In genomic region chr2:196168181-196168580, GRCh38 we compare ENCODE assay signal across 10 cellular contexts. TPM values are rescaled to one million over a fixed set of nuclear protein-coding genes. Genes with fewer than 3 reads are reported as not detected.
DNase-seq lines count a peak whose midpoint lies in the region; ATAC-seq and TF ChIP-seq lines count a peak whose summit lies in the region.
"Had no signal": no experiment of that assay in that cellular context is flagged by ENCODE, and none has a peak within 500 bp of the region (broad histone marks: within the 10 kb centered on the region; RNA-seq: fewer than 3 reads in every experiment).

No MANE protein-coding gene starts in this region.

- no CpG with 5 or more reads among the region's 4 CpGs for WGBS in IMR-90 (ENCODE audit: extremely low coverage in 2 of 2, insufficient read length in 1 of 2), 2 experiments

- BruUV-seq in IMR-90 (replicated peaks; lab: Mats Ljungman, UMichigan) = no TSS peak

- H4K91ac ChIP-seq in IMR-90 (ENCODE audit: insufficient read depth, low read depth, low read length) = peak overlapping the region; percentile 5; the same call in 1 of the 2 replicates

- H3K9me3 Mint-ChIP-seq in CD8-positive, alpha-beta T cell = no peaks in the 10 kb centered on the region
- no peaks in the 10 kb centered on the region for H3K9me3 Mint-ChIP-seq in naive B cell

- peak overlapping the region; percentile 62; the same call in 1 of the 2 replicates for H4K5ac ChIP-seq in IMR-90 (ENCODE audit: low read depth, low read length)

- ATAC-seq in CD8-positive, alpha-beta T cell = no peak
- ATAC-seq in IMR-90 (ENCODE audit: low read depth) = no peak
- ATAC-seq in naive B cell (ENCODE audit: low read depth in 2 of 2) = no peak
- ATAC-seq in GM21526 (IDR thresholded peaks at IDR 0.05; ENCODE audit: low FRiP score, unreplicated experiment) = no peak
- no peak for ATAC-seq in GM18858 (IDR thresholded peaks at IDR 0.05; ENCODE audit: unreplicated experiment)

- CTCF ChIA-PET in CD8-positive, alpha-beta T cell (lab: Charles Lee) = interaction anchor here (0.7 to 6.2 kb wide), 4 partner anchors 10 to 89 kb away, joined by 3 to 62 read pairs (median 7); no protein-coding TSS in a partner anchor
- CTCF ChIA-PET in IMR-90 (lab: Yijun Ruan, JAX) = interaction anchor here (0.6 kb wide), 1 partner anchor 80 kb away, joined by 3 read pairs; no protein-coding TSS in a partner anchor

- H3K9me3 ChIP-seq in CD8-positive, alpha-beta T cell (ENCODE audit: low read length) = no peaks in the 10 kb centered on the region
- H3K9me3 ChIP-seq in IMR-90 (ENCODE audit: control insufficient read depth, insufficient read depth, low read length) = no peaks in the 10 kb centered on the region

- H2AK9ac ChIP-seq in IMR-90 (replicated peaks; ENCODE audit: low read depth, low read length, poor library complexity) = peak overlapping the region; percentile 68

- H2AK5ac ChIP-seq in IMR-90 (ENCODE audit: low read depth, low read length) = peak overlapping the region; percentile 66; the same call in 1 of the 2 replicates

- H3K4ac ChIP-seq in IMR-90 (ENCODE audit: low read depth, low read length) = peak overlapping the region; percentile 76

- H3K18ac ChIP-seq in IMR-90 (ENCODE audit: low read depth, low read length) = peak overlapping the region; percentile 82

- H3K4me3 Mint-ChIP-seq in CD8-positive, alpha-beta T cell = peak overlapping the region; percentile 97
- peak overlapping the region; percentile 94 to 99 (median 98) for H3K4me3 Mint-ChIP-seq in naive B cell

- peaks cover 0 to 16% of the 10 kb centered on the region in 2 experiments; a peak in 2 of 4 replicates for H3K79me1 ChIP-seq in IMR-90 (ENCODE audit: low read depth in 1 of 2, low read length in 2 of 2)

- H3K36me3 ChIP-seq in CD8-positive, alpha-beta T cell (ENCODE audit: insufficient read depth, low read length) = no peaks in the 10 kb centered on the region
- H3K36me3 ChIP-seq in IMR-90 (ENCODE audit: control insufficient read depth, insufficient read depth, low read length) = no peaks in the 10 kb centered on the region

- H2BK20ac ChIP-seq in IMR-90 (ENCODE audit: low read depth, low read length) = peak overlapping the region; percentile 74

- peaks cover 64% of the 10 kb centered on the region for H3K36me3 Mint-ChIP-seq in CD8-positive, alpha-beta T cell
- peaks cover 24 to 29% of the 10 kb centered on the region in 2 donors for H3K36me3 Mint-ChIP-seq in naive B cell

- intact Hi-C loops in CD8-positive, alpha-beta T cell (cut with DNase I, micrococcal nuclease) = loop anchor here (2.0 to 10.0 kb wide), 3 partner anchors 13 to 1037 kb away; no protein-coding TSS in a partner anchor
- intact Hi-C loops in IMR-90 (cut with micrococcal nuclease) = loop anchor here (1.0 to 5.0 kb wide), 3 partner anchors 90 to 167 kb away; no protein-coding TSS in a partner anchor

- peak overlapping the region; percentile 65; the same call in 1 of the 2 replicates for H3K56ac ChIP-seq in IMR-90 (ENCODE audit: extremely low read depth, insufficient read depth, low read length)

- TF ChIP-seq CTCF in CD8-positive, alpha-beta T cell (IDR thresholded peaks at IDR 0.05) = no peak
- no peak for TF ChIP-seq CTCF in IMR-90 (conservative IDR thresholded peaks at IDR 0.05; ENCODE audit: low read depth, low read length)

- H4K20me1 ChIP-seq in IMR-90 (ENCODE audit: insufficient read depth, low read length) = peaks cover 24% of the 10 kb centered on the region

- peak overlapping the region; percentile 90 for H2BK5ac ChIP-seq in IMR-90 (ENCODE audit: low read depth, low read length, poor library complexity, severe bottlenecking)

- in situ Hi-C loops in IMR-90 (cut with MboI; ENCODE audit: low sequenced_read_pairs) = loop anchor here (25.0 kb wide), 1 partner anchor 94 kb away; no protein-coding TSS in a partner anchor

- H3K27ac Mint-ChIP-seq in CD8-positive, alpha-beta T cell = peak overlapping the region; percentile 96
- H3K27ac Mint-ChIP-seq in naive B cell = peak overlapping the region; percentile 61 to 93 (median 84)

- no peak overlapping the region for H2AFZ ChIP-seq in IMR-90 (replicated peaks; ENCODE audit: low read length, poor library complexity)

- peak overlapping the region; percentile 57; the same call in 1 of the 3 replicates for H2BK15ac ChIP-seq in IMR-90 (ENCODE audit: low read depth, low read length)

- peak overlapping the region; percentile 74; the same call in 1 of the 2 replicates for H2BK120ac ChIP-seq in IMR-90 (ENCODE audit: low read depth, low read length)

- H3K4me2 ChIP-seq in IMR-90 (ENCODE audit: low read depth, low read length) = peak overlapping the region; percentile 95

- peaks cover 33% of the 10 kb centered on the region for H3K4me1 ChIP-seq in CD8-positive, alpha-beta T cell (ENCODE audit: insufficient read depth, low read length)
- H3K4me1 ChIP-seq in IMR-90 (ENCODE audit: control insufficient read depth, insufficient read depth, low read length) = peaks cover 7% of the 10 kb centered on the region

- H4K8ac ChIP-seq in IMR-90 (ENCODE audit: low read depth in 2 of 2, low read length in 2 of 2) = peak overlapping the region in 1 of 2 experiments; percentile 49; a peak in 2 of 4 replicates

- H3K4me1 Mint-ChIP-seq in CD8-positive, alpha-beta T cell (ENCODE audit: low read depth) = peaks cover 38% of the 10 kb centered on the region
- H3K4me1 Mint-ChIP-seq in naive B cell = peaks cover 46 to 51% (median 47%) of the 10 kb centered on the region in 3 donors

- H3K9me1 ChIP-seq in IMR-90 (ENCODE audit: insufficient read depth, low read length) = 0 out of 2 replicates have a peak, but pooled peaks cover 3% of the 10 kb centered on the region

- peak overlapping the region; percentile 98 for H3K27ac ChIP-seq in CD8-positive, alpha-beta T cell (ENCODE audit: low read depth, low read length)
- peak overlapping the region; percentile 79 for H3K27ac ChIP-seq in IMR-90 (ENCODE audit: insufficient read depth, low read length)

- TF ChIP-seq RAD21 in IMR-90 (IDR thresholded peaks at IDR 0.05; ENCODE audit: low read length) = no peak

- H3K14ac ChIP-seq in IMR-90 (replicated peaks; ENCODE audit: low read depth, low read length) = peak overlapping the region; percentile 55; the same call in 1 of the 2 replicates

- H3K27me3 ChIP-seq in CD8-positive, alpha-beta T cell (ENCODE audit: insufficient read depth, low read length) = no peaks in the 10 kb centered on the region
- no peaks in the 10 kb centered on the region for H3K27me3 ChIP-seq in IMR-90 (ENCODE audit: control insufficient read depth, insufficient read depth, low read length)

- POLR2A ChIA-PET in CD8-positive, alpha-beta T cell (lab: Charles Lee) = interaction anchor here (1.0 to 6.2 kb wide), 6 partner anchors 8 to 53 kb away, joined by 3 to 40 read pairs (median 12); no protein-coding TSS in a partner anchor
- POLR2A ChIA-PET in IMR-90 (lab: Charles Lee; ENCODE audit: unreplicated experiment) = no interaction called here

- H3K9ac ChIP-seq in IMR-90 (ENCODE audit: low read depth, low read length) = peak overlapping the region; percentile 53

- H3K23ac ChIP-seq in IMR-90 (ENCODE audit: low read depth, low read length) = peak overlapping the region; percentile 43; the same call in 1 of the 2 replicates

- H3K4me3 ChIP-seq in CD8-positive, alpha-beta T cell (ENCODE audit: low read depth, low read length) = peak overlapping the region; percentile 82
- H3K4me3 ChIP-seq in IMR-90 (ENCODE audit: insufficient read depth, low read depth, low read length) = peak overlapping the region; percentile 36; the same call in 1 of the 2 replicates

- DNase-seq in CD8-positive, alpha-beta T cell = no peak
- peak; percentile 68 for DNase-seq in IMR-90
- DNase-seq in astrocyte of the hippocampus (ENCODE audit: low read depth, low spot score) = peak; percentile 51
- DNase-seq in naive B cell = no peak
- no peak for DNase-seq in HuH-7.5 (ENCODE audit: low spot score)
- DNase-seq in NCI-H1417 treated with DMSO at 0.1 percent for 48 hours (lab: John Stamatoyannopoulos, UW) = no peak
- DNase-seq: cortex of kidney, NCI-H187 treated with DMSO at 0.1 percent for 48 hours had no signal

- dilution Hi-C loops in IMR-90 (cut with HindIII; ENCODE audit: low sequenced_read_pairs, unreplicated experiment) = no loop called here

- no peaks in the 10 kb centered on the region for H3K27me3 Mint-ChIP-seq in CD8-positive, alpha-beta T cell (ENCODE audit: low read depth)
- no peaks in the 10 kb centered on the region for H3K27me3 Mint-ChIP-seq in naive B cell

- TF ChIP-seq POLR2A in IMR-90 (IDR thresholded peaks at IDR 0.05; ENCODE audit: low read depth, low read length) = no peak

TF ChIP-seq in IMR-90, 13 proteins besides CTCF, POLR2A, EP300 and RAD21 (continues in another document):
- TF ChIP-seq RCOR1 (IDR thresholded peaks at IDR 0.05; ENCODE audit: insufficient replicate concordance, low read length) = no peak
- TF ChIP-seq MAZ (IDR thresholded peaks at IDR 0.05; ENCODE audit: borderline replicate concordance, low read depth, low read length) = no peak
- TF ChIP-seq USF2 (IDR thresholded peaks at IDR 0.05; ENCODE audit: low read depth, low read length) = no peak
- TF ChIP-seq BHLHE40 (IDR thresholded peaks at IDR 0.05; ENCODE audit: low read depth, low read length) = no peak
- TF ChIP-seq NFE2L2 (IDR thresholded peaks at IDR 0.05; ENCODE audit: low read depth, low read length) = no peak
- no peak for TF ChIP-seq SMC3 (IDR thresholded peaks at IDR 0.05; ENCODE audit: low read depth, low read length)
- TF ChIP-seq CEBPB (IDR thresholded peaks at IDR 0.05; ENCODE audit: low read depth, low read length) = no peak
- no peak for TF ChIP-seq MXI1 (IDR thresholded peaks at IDR 0.05; ENCODE audit: borderline replicate concordance, low read depth, low read length)
- TF ChIP-seq FOS (IDR thresholded peaks at IDR 0.05; ENCODE audit: low read depth, low read length) = no peak
- no peak for TF ChIP-seq MAFK (IDR thresholded peaks at IDR 0.05; ENCODE audit: low read depth, low read length)
- no peak for TF ChIP-seq RFX5 (IDR thresholded peaks at IDR 0.05; ENCODE audit: low read depth, low read length)

RNA-seq across cellular contexts. Expression of gene STK17B, which starts 3.2 kb away (rescaled TPM):
- total RNA-seq in CD8-positive, alpha-beta T cell = 100 to 1,000 TPM; 582 to 601 TPM
- 48.9 and 50.3 TPM in 2 replicates for total RNA-seq in IMR-90 (2012; rRNA removed)
- polyA plus RNA-seq in IMR-90 (2012; rRNA removed) (5.7 and 7.5 TPM in 2 replicates), naive B cell (ENCODE audit: low read depth in 6 of 6) (100 to 1,000 TPM in 5 of 6 donors, 10 to 100 TPM in 1; 90.2 to 162 (median 118) TPM)
- 1.3 and 1.5 TPM in 2 replicates for polyA plus RNA-seq in IMR-90 (2012; cell fraction: cytosol; rRNA removed)
- polyA plus RNA-seq in IMR-90 (2012; cell fraction: nucleus; rRNA removed; ENCODE audit: low replicate concordance) = 1.6 and 9.7 TPM in 2 replicates

Comparison
In these comparisons a context has a peak if more than half of its experiments do, and no peak if none do; other contexts are left out.
1. DNase-seq: peak in IMR-90 (single experiment) and astrocyte of the hippocampus (single experiment); none in CD8-positive, alpha-beta T cell (0 of 7), naive B cell (single experiment), HuH-7.5 (single experiment) and NCI-H1417 treated with DMSO at 0.1 percent for 48 hours (single experiment).
2. RNA of gene STK17B, which starts 3.2 kb away (total RNA-seq): 582 to 601 TPM in CD8-positive, alpha-beta T cell; 48.9 to 50.3 TPM in IMR-90; every median in the first group is over 10 times any median in the second.